Comparison of ENCODE assay signal across 15 cellular contexts in the genomic region with DNA sequence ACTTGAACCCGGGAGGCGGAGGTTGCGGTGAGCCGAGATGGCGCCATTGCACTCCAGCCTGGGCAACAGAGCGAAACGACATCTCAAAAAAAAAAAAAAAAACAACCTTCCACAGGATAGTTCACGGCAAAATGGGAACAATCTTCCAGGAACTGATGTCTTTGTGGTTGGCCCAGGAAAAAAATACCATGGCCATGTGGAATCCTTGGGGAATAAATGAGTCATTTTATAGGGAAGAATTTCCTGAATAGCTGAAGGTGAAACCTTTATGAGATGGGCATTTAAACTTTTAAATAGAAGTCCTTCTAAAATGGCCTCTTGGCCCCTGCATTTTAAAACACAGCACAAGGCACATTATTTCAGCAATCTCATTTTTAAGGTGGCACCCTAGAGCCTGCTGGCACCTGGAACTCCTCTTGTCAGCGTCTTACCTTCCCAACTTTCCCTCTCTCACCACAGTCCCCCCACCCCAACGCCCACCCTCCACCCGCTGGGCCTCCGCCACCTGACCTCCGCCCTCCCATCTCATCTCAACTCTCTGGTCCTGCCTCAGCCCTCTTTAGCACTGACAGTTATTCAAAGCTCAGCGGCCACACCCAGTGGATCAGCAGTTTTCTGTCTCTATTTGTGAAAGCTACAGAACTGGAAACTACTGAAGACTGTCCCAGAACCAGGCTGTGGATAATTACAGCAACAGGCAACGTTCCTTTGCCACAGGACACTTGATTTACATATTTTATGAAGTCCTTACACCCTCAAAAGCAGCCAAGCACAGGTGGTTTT. TPM values are rescaled to one million over a fixed set of nuclear protein-coding genes. Genes with fewer than 3 reads are reported as not detected.
DNase-seq lines count a peak whose midpoint lies in the region; ATAC-seq and TF ChIP-seq lines count a peak whose summit lies in the region.
"Had no signal": no experiment of that assay in that cellular context is flagged by ENCODE, and none has a peak within 500 bp of the region (broad histone marks: within the 10 kb centered on the region; RNA-seq: fewer than 3 reads in every experiment).

No MANE protein-coding gene starts in this region.

- H3K27ac ChIP-seq in testis: peak overlapping the region in 1 of 2 donors; percentile 32
- H3K27ac ChIP-seq in tibial artery: no peak overlapping the region
- H3K27ac ChIP-seq: ovary had no signal

- H3K36me3 ChIP-seq in testis (ENCODE audit: low read depth, missing control alignments) (no peaks in the 10 kb centered on the region), tibial artery (no peaks in the 10 kb centered on the region)
- H3K36me3 ChIP-seq: ovary had no signal

- ATAC-seq in left ventricle myocardium superior: no peak
- ATAC-seq: activated naive CD4-positive, alpha-beta T cell treated with anti-CD3 and anti-CD28 coated beads, Interleukin-2, amount 50 U/mL, for 72 hours had no signal

- H3K4me3 ChIP-seq in fibroblast of mammary gland (ENCODE audit: control insufficient read depth, low read depth, low read length): no peak overlapping the region
- no peak overlapping the region for H3K4me3 ChIP-seq in testis
- H3K4me3 ChIP-seq in tibial artery: no peak overlapping the region
- H3K4me3 ChIP-seq: ovary had no signal

- intact Hi-C loops in testis (cut with DNase I; ENCODE audit: low total_unique reads) (no loop called here), left ventricle myocardium superior (cut with micrococcal nuclease) (no loop called here), tibial artery (cut with DNase I; ENCODE audit: low total_unique reads) (no loop called here)

- TF ChIP-seq POLR2A in testis (IDR thresholded peaks at IDR 0.05): no peak

- H3K4me1 ChIP-seq in testis (peaks cover 20% of the 10 kb centered on the region), tibial artery (peaks cover 0 to 13% (median 0%) of the 10 kb centered on the region in 4 donors)

- DNase-seq in HCEC 1CT (peak; percentile 35), RPMI7951 (ENCODE audit: low read depth) (peak; percentile 89), fibroblast of mammary gland (ENCODE audit: low read depth) (peak; percentile 79), testis (peak; percentile 31), HK-2 (ENCODE audit: unreplicated experiment) (no peak), left ventricle myocardium superior (no peak), tibial artery (no peak), GOT3 (lab: John Stamatoyannopoulos, UW) (no peak)
- DNase-seq: activated CD4-positive, alpha-beta T cell treated with anti-CD3 and anti-CD28 coated beads, Interleukin-2, amount 10 ng/mL, durations not matched to agents 24 days and 14 days; NCI-H187; ovary; SHP77 treated with DMSO at 0.1 percent for 48 hours had no signal

- TF ChIP-seq CTCF in fibroblast of mammary gland (conservative IDR thresholded peaks at IDR 0.05; ENCODE audit: control insufficient read depth, insufficient read depth, low read depth, low read length) (no peak), testis (IDR thresholded peaks at IDR 0.05) (no peak), tibial artery (IDR thresholded peaks at IDR 0.05) (no peak)

- H3K9me3 ChIP-seq in testis (no peaks in the 10 kb centered on the region), tibial artery (no peaks in the 10 kb centered on the region)
- H3K9me3 ChIP-seq: ovary had no signal

- 85 to 87% methylated on average over 15 of the region's 15 CpGs for WGBS in testis, 2 donors

- no peaks in the 10 kb centered on the region for H3K27me3 ChIP-seq in testis
- no peaks in the 10 kb centered on the region for H3K27me3 ChIP-seq in tibial artery
- H3K27me3 ChIP-seq: ovary had no signal

RNA-seq across cellular contexts. Expression of a gene that starts 43.1 kb away (rescaled TPM):
- not detected in 2 replicates for total RNA-seq in RPMI7951 (2014; rRNA removed; shearing (Covaris generic))
- not detected for total RNA-seq in testis
- not detected for polyA plus RNA-seq in testis (ENCODE audit: insufficient read depth, low read depth, low replicate concordance)
- not detected for total RNA-seq in left ventricle myocardium superior
- total RNA-seq: activated CD4-positive, alpha-beta T cell treated with anti-CD3 and anti-CD28 coated beads, Interleukin-2, amount 10 ng/mL, durations not matched to agents 24 days and 14 days; activated naive CD4-positive, alpha-beta T cell treated with anti-CD3 and anti-CD28 coated beads, Interleukin-2, amount 50 U/mL, for 72 hours; epithelial cell of proximal tubule had no signal
- polyA plus RNA-seq: keratinocyte, ovary had no signal

Comparison
In these comparisons a context has a peak if more than half of its experiments do, and no peak if none do; other contexts are left out.
1. DNase-seq: peak in HCEC 1CT (single experiment), RPMI7951 (single experiment), fibroblast of mammary gland (single experiment) and testis (single experiment); none in HK-2 (single experiment), left ventricle myocardium superior (single experiment), tibial artery (0 of 2) and GOT3 (single experiment).